In genomic region chr6:166289181-166290061, GRCh38 we compare ENCODE assay signal across 25 cellular contexts. TPM values are rescaled to one million over a fixed set of nuclear protein-coding genes. Genes with fewer than 3 reads are reported as not detected.
DNase-seq lines count a peak whose midpoint lies in the region; ATAC-seq, FAIRE-seq and TF ChIP-seq lines count a peak whose summit lies in the region.
"Had no signal": no experiment of that assay in that cellular context is flagged by ENCODE, and none has a peak within 500 bp of the region (broad histone marks: within the 10 kb centered on the region; RNA-seq: fewer than 3 reads in every experiment).

No MANE protein-coding gene starts in this region.

- H3K4me1 ChIP-seq in K562 (replicated peaks in 1 of 2; ENCODE audit: control insufficient read depth in 2 of 2, insufficient read depth in 2 of 2, low read length in 2 of 2) (0 out of 5 replicates have a peak, but pooled peaks cover 0 to 3% of the 10 kb centered on the region in 2 experiments), neuronal stem cell (ENCODE audit: control insufficient read depth in 2 of 2, insufficient read depth in 1 of 2, low read depth in 1 of 2, low read length in 2 of 2) (peaks cover 1 to 6% of the 10 kb centered on the region in 2 donors), prostate gland (replicated peaks) (no peaks in the 10 kb centered on the region)
- H3K4me1 ChIP-seq: A549, body of pancreas, transverse colon had no signal

- H3K4me3 Mint-ChIP-seq in activated CD4-positive, alpha-beta memory T cell treated with anti-CD3 and anti-CD28 coated beads for 36 hours, result no peak overlapping the region
- H3K4me3 Mint-ChIP-seq in activated CD4-positive, alpha-beta memory T cell treated with anti-CD3 and anti-CD28 coated beads, Interleukin-2, amount 10 ng/mL, durations not matched to agents 7 days and 5 days, result no peak overlapping the region
- no peak overlapping the region for H3K4me3 Mint-ChIP-seq in IgD-negative memory B cell

- H2AK5ac ChIP-seq in neuronal stem cell (ENCODE audit: low read depth, low read length), result no peak overlapping the region

- FAIRE-seq in K562 (lab: Jason Lieb, UNC), result peak; percentile 46
- FAIRE-seq: A549, GM19239 had no signal

- no peak overlapping the region for H3K4me2 ChIP-seq in K562 (ENCODE audit: insufficient read depth, low read length)
- no peak overlapping the region for H3K4me2 ChIP-seq in neuronal stem cell (ENCODE audit: insufficient read depth, low read length, poor library complexity, severe bottlenecking)
- H3K4me2 ChIP-seq: A549 had no signal

- H3K27ac ChIP-seq in K562 (ENCODE audit: extremely low read depth, low read depth, low read length) (no peak overlapping the region), neuronal stem cell (replicated peaks; ENCODE audit: low read length) (no peak overlapping the region), prostate gland (no peak overlapping the region)
- H3K27ac ChIP-seq: A549, body of pancreas, RWPE1, transverse colon had no signal

- BruUV-seq in K562 (replicated peaks; lab: Mats Ljungman, UMichigan), result no TSS peak

- TF ChIP-seq POLR2A in K562 (conservative IDR thresholded peaks at IDR 0.05) (no peak), prostate gland (IDR thresholded peaks at IDR 0.05) (no peak)

- no peaks in the 10 kb centered on the region for H3K4me1 Mint-ChIP-seq in activated CD4-positive, alpha-beta memory T cell treated with anti-CD3 and anti-CD28 coated beads for 36 hours (ENCODE audit: low read depth)
- no peaks in the 10 kb centered on the region for H3K4me1 Mint-ChIP-seq in activated CD4-positive, alpha-beta memory T cell treated with anti-CD3 and anti-CD28 coated beads, Interleukin-2, amount 10 ng/mL, durations not matched to agents 7 days and 5 days
- H3K4me1 Mint-ChIP-seq in IgD-negative memory B cell, result peaks cover 10 to 19% (median 13%) of the 10 kb centered on the region in 3 donors

- no peak overlapping the region for H3K18ac ChIP-seq in neuronal stem cell (ENCODE audit: low read length)

- WGBS in K562 (ENCODE audit: insufficient coverage, low coverage, missing lambda C conversion rate), result 18% methylated on average over 14 of the region's 14 CpGs
- no CpG with 5 or more reads among the region's 14 CpGs for WGBS in neuronal stem cell (ENCODE audit: extremely low coverage in 2 of 2, insufficient read length in 2 of 2, insufficient replicate concordance in 1 of 2), 2 donors
- 94% methylated on average over 14 of the region's 14 CpGs for WGBS in prostate gland

- CTCF ChIA-PET in activated CD4-positive, alpha-beta memory T cell treated with anti-CD3 and anti-CD28 coated beads for 36 hours (lab: Charles Lee), result interaction anchor here (1.3 kb wide), 1 partner anchor 24 kb away, joined by 5 read pairs; no protein-coding TSS in a partner anchor
- CTCF ChIA-PET in activated CD4-positive, alpha-beta memory T cell treated with anti-CD3 and anti-CD28 coated beads, Interleukin-2, amount 10 ng/mL, durations not matched to agents 7 days and 5 days (lab: Charles Lee), result no interaction called here
- CTCF ChIA-PET in K562 (lab: Yijun Ruan, JAX; ENCODE audit: low intra/inter-chr PET ratio), result no interaction called here

- H3K36me3 Mint-ChIP-seq in activated CD4-positive, alpha-beta memory T cell treated with anti-CD3 and anti-CD28 coated beads for 36 hours, result no peaks in the 10 kb centered on the region
- no peaks in the 10 kb centered on the region for H3K36me3 Mint-ChIP-seq in activated CD4-positive, alpha-beta memory T cell treated with anti-CD3 and anti-CD28 coated beads, Interleukin-2, amount 10 ng/mL, durations not matched to agents 7 days and 5 days (ENCODE audit: low read depth)
- H3K36me3 Mint-ChIP-seq in IgD-negative memory B cell, result peaks cover 2% of the 10 kb centered on the region
- H3K36me3 Mint-ChIP-seq: naive B cell had no signal

- no peak overlapping the region for H3K23ac ChIP-seq in neuronal stem cell (ENCODE audit: low read depth, low read length, poor library complexity)

- H4K20me1 ChIP-seq in K562 (replicated peaks; ENCODE audit: control insufficient read depth, insufficient read depth, low read length), result no peaks in the 10 kb centered on the region

- no peak overlapping the region for H3K27ac Mint-ChIP-seq in activated CD4-positive, alpha-beta memory T cell treated with anti-CD3 and anti-CD28 coated beads for 36 hours
- no peak overlapping the region for H3K27ac Mint-ChIP-seq in activated CD4-positive, alpha-beta memory T cell treated with anti-CD3 and anti-CD28 coated beads, Interleukin-2, amount 10 ng/mL, durations not matched to agents 7 days and 5 days
- H3K27ac Mint-ChIP-seq in IgD-negative memory B cell, result peak overlapping the region in 2 of 3 donors; percentile 6 to 79

- peak overlapping the region; percentile 38 for H4K91ac ChIP-seq in neuronal stem cell (ENCODE audit: low read depth, low read length, poor library complexity)

- no peaks in the 10 kb centered on the region for H3K9me3 Mint-ChIP-seq in activated CD4-positive, alpha-beta memory T cell treated with anti-CD3 and anti-CD28 coated beads for 36 hours
- no peaks in the 10 kb centered on the region for H3K9me3 Mint-ChIP-seq in activated CD4-positive, alpha-beta memory T cell treated with anti-CD3 and anti-CD28 coated beads, Interleukin-2, amount 10 ng/mL, durations not matched to agents 7 days and 5 days
- H3K9me3 Mint-ChIP-seq in IgD-negative memory B cell, result peaks cover 0 to 3% (median 2%) of the 10 kb centered on the region in 3 donors

- POLR2A ChIA-PET in activated CD4-positive, alpha-beta memory T cell treated with anti-CD3 and anti-CD28 coated beads for 36 hours (lab: Charles Lee), result no interaction called here
- POLR2A ChIA-PET in activated CD4-positive, alpha-beta memory T cell treated with anti-CD3 and anti-CD28 coated beads, Interleukin-2, amount 10 ng/mL, durations not matched to agents 7 days and 5 days (lab: Charles Lee), result interaction anchor here (1.0 kb wide), 1 partner anchor 54 kb away, joined by 3 read pairs; no protein-coding TSS in a partner anchor
- POLR2A ChIA-PET in K562 (lab: Yijun Ruan, JAX), result interaction anchor here (0.7 to 1.3 kb wide), 3 partner anchors 24 to 105 kb away, joined by 3 to 5 read pairs (median 5); no protein-coding TSS in a partner anchor

- H3K9me1 ChIP-seq in K562 (ENCODE audit: control insufficient read depth, insufficient read depth, low read length), result no peaks in the 10 kb centered on the region

- peak; percentile 18 for ATAC-seq in K562
- ATAC-seq in HG02970 (IDR thresholded peaks at IDR 0.05; ENCODE audit: low FRiP score, unreplicated experiment), result no peak
- ATAC-seq: A549; activated CD4-positive, CD25-positive, alpha-beta regulatory T cell treated with anti-CD3 and anti-CD28 coated beads, Interleukin-2, amount 50 U/mL, for 24 hours; body of pancreas; left colon had no signal

- H3K27me3 ChIP-seq in K562 (ENCODE audit: control insufficient read depth in 2 of 2, insufficient read depth in 2 of 2, low read length in 2 of 2) (peaks cover 43 to 46% of the 10 kb centered on the region in 2 experiments), neuronal stem cell (ENCODE audit: control insufficient read depth in 3 of 3, insufficient read depth in 3 of 3, low read depth in 1 of 3, low read length in 3 of 3) (peaks cover 0 to 17% (median 0%) of the 10 kb centered on the region in 3 experiments), prostate gland (replicated peaks; ENCODE audit: insufficient read depth) (peaks cover 2% of the 10 kb centered on the region)

- H2BK15ac ChIP-seq in neuronal stem cell (ENCODE audit: low read length), result no peak overlapping the region

- H2BK5ac ChIP-seq in neuronal stem cell (ENCODE audit: low read length), result no peak overlapping the region

- intact Hi-C loops in activated CD4-positive, alpha-beta memory T cell treated with anti-CD3 and anti-CD28 coated beads for 36 hours (cut with micrococcal nuclease), result loop anchor here (5.0 kb wide), 2 partner anchors 53 to 257 kb away; partner anchors contain the start of gene SFT2D1
- intact Hi-C loops in K562 (cut with micrococcal nuclease), result no loop called here
- intact Hi-C loops in prostate gland (cut with DNase I), result no loop called here

- no peak for TF ChIP-seq CTCF in K562 (IDR thresholded peaks at IDR 0.05 in 2 of 3, conservative IDR thresholded peaks at IDR 0.05 in 1 of 3; ENCODE audit: insufficient read depth in 2 of 3, low read depth in 1 of 3, low read length in 3 of 3)
- TF ChIP-seq CTCF in prostate gland (IDR thresholded peaks at IDR 0.05), result no peak

- H3K36me3 ChIP-seq in K562 (ENCODE audit: control insufficient read depth, insufficient read depth, low read length) (no peaks in the 10 kb centered on the region), neuronal stem cell (replicated peaks in 1 of 2; ENCODE audit: control insufficient read depth in 2 of 2, insufficient read depth in 2 of 2, low read length in 2 of 2) (no peaks in the 10 kb centered on the region), prostate gland (no peaks in the 10 kb centered on the region)
- H3K36me3 ChIP-seq: transverse colon had no signal

- in situ Hi-C loops in K562 (cut with MboI), result no loop called here

- no peak for TF ChIP-seq EP300 in K562 (IDR thresholded peaks at IDR 0.05; ENCODE audit: low read length)

- H3K9ac ChIP-seq in K562 (ENCODE audit: insufficient read depth in 1 of 2, low read depth in 2 of 2, low read length in 2 of 2) (no peak overlapping the region), neuronal stem cell (ENCODE audit: low read depth, low read length, poor library complexity) (no peak overlapping the region)

- peaks cover 7% of the 10 kb centered on the region for H3K27me3 Mint-ChIP-seq in activated CD4-positive, alpha-beta memory T cell treated with anti-CD3 and anti-CD28 coated beads for 36 hours
- peaks cover 30% of the 10 kb centered on the region for H3K27me3 Mint-ChIP-seq in activated CD4-positive, alpha-beta memory T cell treated with anti-CD3 and anti-CD28 coated beads, Interleukin-2, amount 10 ng/mL, durations not matched to agents 7 days and 5 days
- peaks cover 7% of the 10 kb centered on the region for H3K27me3 Mint-ChIP-seq in IgD-negative memory B cell

- no peak overlapping the region for H3K14ac ChIP-seq in neuronal stem cell (ENCODE audit: low read length)

- no peak overlapping the region for H2BK12ac ChIP-seq in neuronal stem cell (ENCODE audit: low read length)

- no peak overlapping the region for H4K8ac ChIP-seq in neuronal stem cell (ENCODE audit: low read depth, low read length)

- no peak overlapping the region for H2BK120ac ChIP-seq in neuronal stem cell (ENCODE audit: low read depth, low read length)

- no peaks in the 10 kb centered on the region for H3K79me1 ChIP-seq in neuronal stem cell (ENCODE audit: low read depth, low read length)

- no peaks in the 10 kb centered on the region for H3K79me2 ChIP-seq in K562 (ENCODE audit: control insufficient read depth, insufficient read depth, low read length)

- H3K9me3 ChIP-seq in K562 (replicated peaks; ENCODE audit: control insufficient read depth, insufficient read depth, low read depth, low read length) (no peaks in the 10 kb centered on the region), neuronal stem cell (replicated peaks in 1 of 2; ENCODE audit: control insufficient read depth in 2 of 2, insufficient read depth in 1 of 2, low read depth in 1 of 2, low read length in 2 of 2) (peaks cover 0 to 2% of the 10 kb centered on the region in 2 donors), prostate gland (no peaks in the 10 kb centered on the region)
- H3K9me3 ChIP-seq: A549, body of pancreas, transverse colon had no signal

- peak; percentile 22 for DNase-seq in activated CD4-positive, alpha-beta memory T cell treated with anti-CD3 and anti-CD28 coated beads for 36 hours
- no peak for DNase-seq in activated CD4-positive, alpha-beta memory T cell treated with anti-CD3 and anti-CD28 coated beads, Interleukin-2, amount 10 ng/mL, durations not matched to agents 7 days and 5 days
- no peak for DNase-seq in K562 (ENCODE audit: extremely low read depth in 1 of 4, low spot score in 3 of 4)
- no peak for DNase-seq in neuronal stem cell (ENCODE audit: low spot score)
- DNase-seq in prostate gland (ENCODE audit: low spot score), result no peak
- DNase-seq in stimulated activated CD4-positive, alpha-beta T cell treated with anti-CD3 and anti-CD28 coated beads, Interleukin-2, amount 100 ng/mL, for 24 hours, result no peak
- DNase-seq: body of pancreas, cerebellar nuclear complex, DMS153, hippocampal formation, left colon, naive B cell, NCI-H2029, transverse colon had no signal

- TF ChIP-seq RAD21 in K562 (CRISPR knock-in tag; conservative IDR thresholded peaks at IDR 0.05 in 1 of 2, IDR thresholded peaks at IDR 0.05 in 1 of 2), result no peak

- no peak overlapping the region for H3K4me3 ChIP-seq in K562
- no peak overlapping the region for H3K4me3 ChIP-seq in neuronal stem cell (ENCODE audit: low read length in 2 of 2)
- H3K4me3 ChIP-seq in prostate gland, result no peak overlapping the region
- H3K4me3 ChIP-seq: A549, body of pancreas, transverse colon had no signal

- H3K4ac ChIP-seq in neuronal stem cell (ENCODE audit: low read length), result no peak overlapping the region

- no peak overlapping the region for H2AFZ ChIP-seq in K562 (ENCODE audit: low read depth, low read length)
- H2AFZ ChIP-seq in neuronal stem cell (ENCODE audit: low read length), result no peak overlapping the region

RNA-seq across cellular contexts. Expression of gene PRR18, which starts 18.8 kb away (rescaled TPM):
- total RNA-seq in activated CD4-positive, alpha-beta memory T cell treated with anti-CD3 and anti-CD28 coated beads for 36 hours, result under 1 TPM in 1 of 2 experiments, not detected in 1; 0.17 TPM
- not detected for total RNA-seq in activated CD4-positive, alpha-beta memory T cell treated with anti-CD3 and anti-CD28 coated beads, Interleukin-2, amount 10 ng/mL, durations not matched to agents 7 days and 5 days
- not detected for polyA plus RNA-seq in IgD-negative memory B cell
- not detected in 2 replicates for total RNA-seq in K562 (2011; cell fraction: chromatin; rRNA removed; ENCODE audit: low replicate concordance)
- total RNA-seq in K562 (2011; cell fraction: nucleolus; rRNA removed), result not detected in 2 replicates
- not detected in 2 replicates for total RNA-seq in K562 (2011; cell fraction: nucleoplasm; rRNA removed)
- not detected in 2 replicates for total RNA-seq in K562 (2014; rRNA removed)
- not detected in 2 replicates for total RNA-seq in K562 (2014; rRNA removed; fragmentation: Illumina TruSeq; extraction: Trizol)
- not detected in 2 replicates for total RNA-seq in K562 (2015; rRNA removed; fragmentation: Illumina TruSeq; extraction: Trizol)
- total RNA-seq in K562 (2021), result not detected in 2 replicates
- polyA plus RNA-seq in K562 (2011; rRNA removed), result not detected in 2 replicates
- not detected in 2 replicates for polyA plus RNA-seq in K562 (2011; cell fraction: cytosol; rRNA removed)
- not detected in 2 replicates for polyA plus RNA-seq in K562 (2011; cell fraction: nucleus; rRNA removed)
- polyA plus RNA-seq in K562 (2012), result 0.06 TPM in 1 of 2 replicates, not detected in the other
- not detected in 2 replicates for polyA plus RNA-seq in K562 (2014; fragmentation: Illumina TruSeq; extraction: Trizol)
- polyA plus RNA-seq in K562 (2014; fragmentation: Nextera tagmentation; extraction: Ambion mirVana), result not detected
- polyA plus RNA-seq in K562 (2014; rRNA removed), result not detected in 2 replicates
- polyA minus RNA-seq in K562 (2011; rRNA and poly(A)+ RNA removed), result not detected in 2 replicates
- not detected in 2 replicates for polyA minus RNA-seq in K562 (2011; cell fraction: cytosol; rRNA and poly(A)+ RNA removed)
- polyA minus RNA-seq in K562 (2011; cell fraction: nucleus; rRNA and poly(A)+ RNA removed), result not detected in 2 replicates
- polyA plus RNA-seq in neuronal stem cell (2013, experiment 1 of 2), result 0.17 TPM
- polyA plus RNA-seq in neuronal stem cell (2013, experiment 2 of 2), result 0.19 TPM
- total RNA-seq in prostate gland, result under 1 TPM in 1 of 2 donors, not detected in 1; 0.27 TPM
- total RNA-seq: body of pancreas; dermis microvascular lymphatic vessel endothelial cell; G401; H4; left colon; M059J; T-helper 1 cell treated with Interleukin-12 subunit alpha and Interleukin-12 subunit beta and Interleukin-4 antibody, amounts not matched to agents 30 ng/mL and 1 ng/mL, for 36 hours; transverse colon had no signal

RNA-seq across cellular contexts. Expression of gene SFT2D1, which starts 52.9 kb away (rescaled TPM):
- total RNA-seq in activated CD4-positive, alpha-beta memory T cell treated with anti-CD3 and anti-CD28 coated beads for 36 hours, result 10 to 100 TPM; 57.2 to 59.5 TPM
- total RNA-seq in activated CD4-positive, alpha-beta memory T cell treated with anti-CD3 and anti-CD28 coated beads, Interleukin-2, amount 10 ng/mL, durations not matched to agents 7 days and 5 days, result 10 to 100 TPM; 70.0 to 72.0 TPM
- polyA plus RNA-seq in IgD-negative memory B cell (64.2 TPM), K562 (2011; rRNA removed) (129 and 140 TPM in 2 replicates), K562 (2014; fragmentation: Illumina TruSeq; extraction: Trizol) (80.1 and 81.5 TPM in 2 replicates), K562 (2014; fragmentation: Nextera tagmentation; extraction: Ambion mirVana) (10 to 100 TPM; 73.0 to 74.6 TPM), K562 (2014; rRNA removed) (106 and 111 TPM in 2 replicates)
- 89.6 and 170 TPM in 2 replicates for total RNA-seq in K562 (2011; cell fraction: chromatin; rRNA removed; ENCODE audit: low replicate concordance)
- total RNA-seq in K562 (2011; cell fraction: nucleolus; rRNA removed), result 65.9 and 78.2 TPM in 2 replicates
- 150 and 228 TPM in 2 replicates for total RNA-seq in K562 (2011; cell fraction: nucleoplasm; rRNA removed)
- total RNA-seq in K562 (2014; rRNA removed) (59.5 and 63.1 TPM in 2 replicates), K562 (2014; rRNA removed; fragmentation: Illumina TruSeq; extraction: Trizol) (67.1 and 75.7 TPM in 2 replicates), K562 (2015; rRNA removed; fragmentation: Illumina TruSeq; extraction: Trizol) (50.1 and 54.4 TPM in 2 replicates), K562 (2021) (68.7 and 81.0 TPM in 2 replicates), prostate gland (10 to 100 TPM; 64.8 to 72.3 TPM)
- polyA plus RNA-seq in K562 (2011; cell fraction: cytosol; rRNA removed), result 67.3 and 111 TPM in 2 replicates
- polyA plus RNA-seq in K562 (2011; cell fraction: nucleus; rRNA removed), result 110 and 178 TPM in 2 replicates
- polyA plus RNA-seq in K562 (2012), result 76.9 and 85.8 TPM in 2 replicates
- 64.9 and 66.3 TPM in 2 replicates for polyA minus RNA-seq in K562 (2011; rRNA and poly(A)+ RNA removed)
- polyA minus RNA-seq in K562 (2011; cell fraction: cytosol; rRNA and poly(A)+ RNA removed), result 18.2 and 18.4 TPM in 2 replicates
- 37.4 and 67.9 TPM in 2 replicates for polyA minus RNA-seq in K562 (2011; cell fraction: nucleus; rRNA and poly(A)+ RNA removed)
- polyA plus RNA-seq in neuronal stem cell (2013, experiment 1 of 2), result 48.2 TPM
- polyA plus RNA-seq in neuronal stem cell (2013, experiment 2 of 2), result 48.4 TPM

Comparison
In these comparisons a context has a peak if more than half of its experiments do, and no peak if none do; other contexts are left out.
1. H3K27ac Mint-ChIP-seq: peak in IgD-negative memory B cell (2 of 3); none in activated CD4-positive, alpha-beta memory T cell treated with anti-CD3 and anti-CD28 coated beads for 36 hours (single experiment) and activated CD4-positive, alpha-beta memory T cell treated with anti-CD3 and anti-CD28 coated beads, Interleukin-2, amount 10 ng/mL, durations not matched to agents 7 days and 5 days (single experiment).